Comparison of ENCODE assay signal across 12 cellular contexts in the genomic region with DNA sequence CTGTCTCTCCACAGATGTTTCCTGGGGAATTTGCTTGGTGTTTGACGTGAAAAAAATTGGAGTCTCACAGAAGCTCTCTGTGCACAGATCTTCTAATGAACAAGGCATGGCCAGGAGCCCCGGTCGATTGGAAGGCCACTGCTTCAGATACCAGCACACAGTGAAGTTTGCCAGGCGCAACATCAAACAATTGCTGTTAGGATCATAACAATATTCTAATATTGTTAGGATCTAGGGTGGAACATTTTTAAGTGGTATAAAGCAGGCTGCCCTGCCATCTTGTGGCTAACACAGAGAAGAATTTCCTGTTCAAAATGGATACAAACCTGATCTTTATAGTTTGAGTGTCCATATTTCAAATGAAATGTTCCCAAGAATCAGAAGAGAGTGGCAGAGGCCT.
DNase-seq lines count a peak whose midpoint lies in the region; ATAC-seq, FAIRE-seq and TF ChIP-seq lines count a peak whose summit lies in the region.
"Had no signal": no experiment of that assay in that cellular context is flagged by ENCODE, and none has a peak within 500 bp of the region (broad histone marks: within the 10 kb centered on the region; RNA-seq: fewer than 3 reads in every experiment).

No MANE protein-coding gene starts in this region.

- no peak overlapping the region for H3K14ac ChIP-seq in mesenchymal stem cell (ENCODE audit: low read length in 2 of 2)

- peak overlapping the region; percentile 3 for H3K9ac ChIP-seq in mesenchymal stem cell (ENCODE audit: low read length)

- H3K4me1 ChIP-seq in mesenchymal stem cell (ENCODE audit: control insufficient read depth, insufficient read depth, low read depth, low read length), result no peaks in the 10 kb centered on the region
- H3K4me1 ChIP-seq: HAP-1 had no signal

- H3K79me1 ChIP-seq in mesenchymal stem cell (replicated peaks; ENCODE audit: low read length, poor library complexity, severe bottlenecking), result no peaks in the 10 kb centered on the region

- H3K4me2 ChIP-seq in mesenchymal stem cell (ENCODE audit: low read length, poor library complexity, severe bottlenecking), result no peak overlapping the region

- in situ Hi-C loops in astrocyte of the spinal cord (cut with HindIII; ENCODE audit: low sequenced_read_pairs), result no loop called here

- H3K27me3 ChIP-seq in mesenchymal stem cell (ENCODE audit: control insufficient read depth in 1 of 2, insufficient read depth in 1 of 2, low read length in 2 of 2), result no peaks in the 10 kb centered on the region

- H3K4me3 ChIP-seq in AG09309 (ENCODE audit: control insufficient read depth, low read depth, low read length) (no peak overlapping the region), astrocyte of the spinal cord (ENCODE audit: low read depth, low read length) (no peak overlapping the region), mesenchymal stem cell (ENCODE audit: insufficient read depth in 1 of 2, low read depth in 1 of 2, low read length in 2 of 2) (no peak overlapping the region)
- H3K4me3 ChIP-seq: HAP-1 had no signal

- no peak overlapping the region for H4K91ac ChIP-seq in mesenchymal stem cell (ENCODE audit: low read length)

- 77% methylated on average over 2 of the region's 4 CpGs for WGBS in mesenchymal stem cell

- H3K36me3 ChIP-seq in mesenchymal stem cell (ENCODE audit: control insufficient read depth in 1 of 2, insufficient read depth in 2 of 2, low read depth in 1 of 2, low read length in 2 of 2), result no peaks in the 10 kb centered on the region
- H3K36me3 ChIP-seq: HAP-1 had no signal

- H2AFZ ChIP-seq in mesenchymal stem cell (ENCODE audit: low read depth, low read length), result no peak overlapping the region

- no peak overlapping the region for H4K8ac ChIP-seq in mesenchymal stem cell (ENCODE audit: low read length)

- 0 out of 2 replicates have a peak, but pooled peaks have one; percentile 2 for TF ChIP-seq RAD21 in Ishikawa (IDR thresholded peaks at IDR 0.05; ENCODE audit: low read depth)

- H3K18ac ChIP-seq in mesenchymal stem cell (ENCODE audit: low read depth in 1 of 2, low read length in 2 of 2), result no peak overlapping the region

- H3K9me3 ChIP-seq in mesenchymal stem cell (ENCODE audit: control insufficient read depth, low read length), result no peaks in the 10 kb centered on the region
- H3K9me3 ChIP-seq: HAP-1 had no signal

- H2BK5ac ChIP-seq in mesenchymal stem cell (ENCODE audit: low read depth, low read length, poor library complexity, severe bottlenecking), result no peak overlapping the region

- ATAC-seq in GM19463 (IDR thresholded peaks at IDR 0.05; ENCODE audit: unreplicated experiment), result no peak

- DNase-seq in AG09309 (ENCODE audit: low read depth), result peak; percentile 10
- DNase-seq in astrocyte of the spinal cord (ENCODE audit: low read depth, low spot score), result peak; percentile 30
- peak; percentile 7 for DNase-seq in mesenchymal stem cell
- no peak for DNase-seq in HTR-8/SVneo (ENCODE audit: insufficient read length, low spot score)
- no peak for DNase-seq in amniotic stem cell (lab: John Stamatoyannopoulos, UW)
- no peak for DNase-seq in NCI-H2227 treated with DMSO at 0.1 percent for 48 hours (lab: John Stamatoyannopoulos, UW)
- DNase-seq: GF-D8, small intestine had no signal

- TF ChIP-seq EP300 in Ishikawa (IDR thresholded peaks at IDR 0.05; ENCODE audit: borderline replicate concordance), result no peak

- no peak overlapping the region for H3K23ac ChIP-seq in mesenchymal stem cell (ENCODE audit: low read length in 2 of 2)

- no peak overlapping the region for H2BK15ac ChIP-seq in mesenchymal stem cell (ENCODE audit: low read depth, poor library complexity, severe bottlenecking)

- no peak overlapping the region for H2BK12ac ChIP-seq in mesenchymal stem cell (ENCODE audit: low read length in 2 of 2)

- H2BK120ac ChIP-seq in mesenchymal stem cell (ENCODE audit: low read depth, low read length), result no peak overlapping the region

- no peak overlapping the region for H2AK5ac ChIP-seq in mesenchymal stem cell (ENCODE audit: low read length, severe bottlenecking)

- no peak overlapping the region for H3K4ac ChIP-seq in mesenchymal stem cell (ENCODE audit: low read depth in 1 of 2, low read length in 2 of 2)

- no peak for FAIRE-seq in HTR-8/SVneo (lab: Jason Lieb, UNC)
- FAIRE-seq: endothelial cell of umbilical vein, small intestine had no signal

- TF ChIP-seq CTCF in AG09309 (IDR thresholded peaks at IDR 0.05; ENCODE audit: control insufficient read depth, insufficient read depth, low read depth, low read length, missing control alignments) (peak; percentile 59), astrocyte of the spinal cord (IDR thresholded peaks at IDR 0.05; ENCODE audit: low read depth, low read length) (peak; percentile 42)

- H3K27ac ChIP-seq in mesenchymal stem cell (ENCODE audit: low read length, poor library complexity, severe bottlenecking), result no peak overlapping the region

TF ChIP-seq in Ishikawa, 13 proteins besides CTCF, POLR2A, EP300 and RAD21:
- TF ChIP-seq TAF1 (IDR thresholded peaks at IDR 0.05; ENCODE audit: low read depth) (no peak), TEAD4 (IDR thresholded peaks at IDR 0.05) (no peak), FOXM1 (IDR thresholded peaks at IDR 0.05; ENCODE audit: borderline replicate concordance, low read depth) (no peak), EGR1 (IDR thresholded peaks at IDR 0.05) (no peak), USF1 (IDR thresholded peaks at IDR 0.05) (no peak), YY1 (IDR thresholded peaks at IDR 0.05; ENCODE audit: low read depth) (no peak), ZBTB7A (IDR thresholded peaks at IDR 0.05; ENCODE audit: low read depth) (no peak), REST (IDR thresholded peaks at IDR 0.05; ENCODE audit: low read depth) (no peak)

Comparison
In these comparisons a context has a peak if more than half of its experiments do, and no peak if none do; other contexts are left out.
1. DNase-seq: peak in AG09309 (single experiment), astrocyte of the spinal cord (single experiment) and mesenchymal stem cell (single experiment); none in HTR-8/SVneo (single experiment), amniotic stem cell (single experiment) and NCI-H2227 treated with DMSO at 0.1 percent for 48 hours (single experiment).